30 cellular contexts compared by ENCODE assay signal in genomic region chr10:42816917-42817316, GRCh38.
"Had no signal": no experiment of that assay in that cellular context is flagged by ENCODE, and none has a peak within 500 bp of the region (broad histone marks: within the 10 kb centered on the region; RNA-seq: fewer than 3 reads in every experiment).

No MANE protein-coding gene starts in this region.

- H3K27ac ChIP-seq: ascending aorta, cardiac muscle cell, heart left ventricle, left lung, lower lobe of right lung, right lobe of liver, stomach, thyroid gland, upper lobe of right lung, WERI-Rb-1 had no signal

- H3K4me1 ChIP-seq: ascending aorta, heart left ventricle, left lung, lower lobe of right lung, right lobe of liver, stomach, thyroid gland, upper lobe of right lung had no signal

- H3K4me3 ChIP-seq: ascending aorta, cardiac muscle cell, heart left ventricle, left lung, lower lobe of right lung, right lobe of liver, stomach, thyroid gland, upper lobe of right lung had no signal

- H3K27me3 ChIP-seq: ascending aorta, cardiac muscle cell, heart left ventricle, left lung, right lobe of liver, stomach, thyroid gland, upper lobe of right lung had no signal

- DNase-seq: activated CD4-positive, alpha-beta T cell treated with anti-CD3 and anti-CD28 coated beads, Interleukin-2, amount 10 ng/mL, durations not matched to agents 7 days and 5 days; activated CD4-positive, CD25-positive, alpha-beta regulatory T cell treated with anti-CD3 and anti-CD28 coated beads, Interleukin-2, amount 50 U/mL, for 72 hours; activated CD8-positive, alpha-beta memory T cell treated with anti-CD3 and anti-CD28 coated beads, Interleukin-2, amount 10 ng/mL, durations not matched to agents 7 days and 5 days; activated CD8-positive, alpha-beta T cell treated with anti-CD3 and anti-CD28 coated beads, Interleukin-2, amount 10 ng/mL, durations not matched to agents 7 days and 5 days; activated naive CD4-positive, alpha-beta T cell; activated T-cell treated with anti-CD3 and anti-CD28 coated beads, Interleukin-2, amount 50 U/mL, for 48 hours; cortex of kidney; effector memory CD8-positive, alpha-beta T cell; foreskin fibroblast; heart left ventricle; hypothalamus; left lung; lower lobe of right lung; mesenchymal stem cell; natural killer cell; right lobe of liver; stimulated activated CD4-positive, alpha-beta T cell treated with anti-CD3 and anti-CD28 coated beads, Interleukin-4, amount 100 ng/mL, for 1 hour; stomach; T-helper 17 cell; T1000; thyroid gland; upper lobe of right lung; WERI-Rb-1 had no signal

- H3K36me3 ChIP-seq: WERI-Rb-1 had no signal

- ATAC-seq: activated CD8-positive, alpha-beta memory T cell treated with anti-CD3 and anti-CD28 coated beads, Interleukin-2, amount 10 ng/mL, durations not matched to agents 7 days and 5 days; activated CD8-positive, alpha-beta T cell treated with anti-CD3 and anti-CD28 coated beads, Interleukin-2, amount 10 ng/mL, durations not matched to agents 7 days and 5 days; effector memory CD8-positive, alpha-beta T cell; esophagus mucosa; heart left ventricle; left lung; lower lobe of right lung; natural killer cell; right lobe of liver; stimulated activated memory B cell treated with anti-CD40 and anti-IgM and Interleukin-4, amounts not matched to agents 10 μg/mL and 1 μg/mL and 100 μg/mL, for 72 hours; T-helper 17 cell; upper lobe of right lung had no signal

- H3K9me3 ChIP-seq: lower lobe of right lung, right lobe of liver, thyroid gland, upper lobe of right lung had no signal

- H3K27me3 Mint-ChIP-seq: activated CD4-positive, alpha-beta T cell treated with anti-CD3 and anti-CD28 coated beads, Interleukin-2, amount 10 ng/mL, durations not matched to agents 7 days and 5 days; activated CD8-positive, alpha-beta memory T cell treated with anti-CD3 and anti-CD28 coated beads, Interleukin-2, amount 10 ng/mL, durations not matched to agents 7 days and 5 days; activated naive CD8-positive, alpha-beta T cell; brain; effector memory CD8-positive, alpha-beta T cell; progenitor cell of endocrine pancreas; stimulated activated memory B cell treated with anti-CD40 and anti-IgM and Interleukin-4, amounts not matched to agents 10 μg/mL and 1 μg/mL and 100 μg/mL, for 72 hours; T-helper 17 cell had no signal

- H3K27ac Mint-ChIP-seq: activated CD4-positive, alpha-beta T cell treated with anti-CD3 and anti-CD28 coated beads, Interleukin-2, amount 10 ng/mL, durations not matched to agents 7 days and 5 days; activated CD8-positive, alpha-beta memory T cell treated with anti-CD3 and anti-CD28 coated beads, Interleukin-2, amount 10 ng/mL, durations not matched to agents 7 days and 5 days; activated CD8-positive, alpha-beta T cell treated with anti-CD3 and anti-CD28 coated beads, Interleukin-2, amount 10 ng/mL, durations not matched to agents 7 days and 5 days; activated naive CD8-positive, alpha-beta T cell; natural killer cell; stimulated activated memory B cell treated with anti-CD40 and anti-IgM and Interleukin-4, amounts not matched to agents 10 μg/mL and 1 μg/mL and 100 μg/mL, for 72 hours had no signal

- H3K4me3 Mint-ChIP-seq: activated CD4-positive, alpha-beta T cell treated with anti-CD3 and anti-CD28 coated beads, Interleukin-2, amount 10 ng/mL, durations not matched to agents 7 days and 5 days; activated CD8-positive, alpha-beta memory T cell treated with anti-CD3 and anti-CD28 coated beads, Interleukin-2, amount 10 ng/mL, durations not matched to agents 7 days and 5 days; activated CD8-positive, alpha-beta T cell treated with anti-CD3 and anti-CD28 coated beads, Interleukin-2, amount 10 ng/mL, durations not matched to agents 7 days and 5 days; activated naive CD8-positive, alpha-beta T cell; brain; effector memory CD8-positive, alpha-beta T cell; natural killer cell; stimulated activated memory B cell treated with anti-CD40 and anti-IgM and Interleukin-4, amounts not matched to agents 10 μg/mL and 1 μg/mL and 100 μg/mL, for 72 hours; T-helper 17 cell had no signal
